In genomic region chr5:65190328-65191053, GRCh38 we compare ENCODE assay signal across 9 cellular contexts.
DNase-seq lines count a peak whose midpoint lies in the region; ATAC-seq and TF ChIP-seq lines count a peak whose summit lies in the region.
"Had no signal": no experiment of that assay in that cellular context is flagged by ENCODE, and none has a peak within 500 bp of the region (broad histone marks: within the 10 kb centered on the region; RNA-seq: fewer than 3 reads in every experiment).

No MANE protein-coding gene starts in this region.

- H3K4me1 ChIP-seq in mammary epithelial cell (ENCODE audit: insufficient read depth, low read length) (peaks cover 40% of the 10 kb centered on the region), aorta (ENCODE audit: control insufficient read depth in 1 of 2, insufficient read depth in 2 of 2, low read length in 2 of 2) (no peaks in the 10 kb centered on the region)

- peaks cover 4% of the 10 kb centered on the region for H3K36me3 Mint-ChIP-seq in endothelial cell (ENCODE audit: low read depth, unreplicated experiment)

- peak overlapping the region; percentile 44 for H3K9ac ChIP-seq in mammary epithelial cell (ENCODE audit: insufficient read depth, low read length)

- H3K4me1 Mint-ChIP-seq in endothelial cell (ENCODE audit: unreplicated experiment) = peaks cover 13% of the 10 kb centered on the region
- H3K4me1 Mint-ChIP-seq: IgD-negative memory B cell had no signal

- H2AFZ ChIP-seq in mammary epithelial cell (ENCODE audit: low read depth, low read length) = peak overlapping the region; percentile 20

- H3K9me3 ChIP-seq in mammary epithelial cell (replicated peaks; ENCODE audit: insufficient read depth, low read length) = no peaks in the 10 kb centered on the region
- no peaks in the 10 kb centered on the region for H3K9me3 ChIP-seq in aorta (ENCODE audit: control insufficient read depth, low read length)

- BruUV-seq in mammary epithelial cell (replicated peaks; lab: Mats Ljungman, UMichigan) = no TSS peak

- H3K4me3 Mint-ChIP-seq in endothelial cell (ENCODE audit: unreplicated experiment) = no peak overlapping the region
- H3K4me3 Mint-ChIP-seq: IgD-negative memory B cell had no signal

- H3K27me3 ChIP-seq in mammary epithelial cell (ENCODE audit: insufficient read depth, low read length) (no peaks in the 10 kb centered on the region), aorta (ENCODE audit: control insufficient read depth in 1 of 2, insufficient read depth in 2 of 2, low read length in 1 of 2) (no peaks in the 10 kb centered on the region)

- H3K4me2 ChIP-seq in mammary epithelial cell (ENCODE audit: insufficient read depth, low read depth, low read length) = peak overlapping the region; percentile 8

- WGBS in mammary epithelial cell (ENCODE audit: low coverage, missing lambda C conversion rate) = 17% methylated on average over 3 of the region's 3 CpGs
- 73 to 77% methylated on average over 3 of the region's 3 CpGs for WGBS in aorta, 2 donors

- intact Hi-C loops in mammary epithelial cell (cut with micrococcal nuclease) (loop anchor here (1.0 to 5.0 kb wide), 6 partner anchors 8 to 292 kb away; partner anchors contain the start of gene ADAMTS6), aorta (cut with DNase I) (loop anchor here (5.0 to 10.0 kb wide), 2 partner anchors 53 to 294 kb away; partner anchors contain the start of gene ADAMTS6 (in 1 of the 2))

- H3K36me3 ChIP-seq in mammary epithelial cell (ENCODE audit: insufficient read depth, low read length) (peaks cover 6% of the 10 kb centered on the region), aorta (ENCODE audit: control insufficient read depth in 1 of 2, insufficient read depth in 2 of 2, low read length in 1 of 2) (no peaks in the 10 kb centered on the region)

- no peak overlapping the region for H3K4me3 ChIP-seq in mammary epithelial cell (replicated peaks in 1 of 3; ENCODE audit: insufficient read depth in 1 of 3, low read depth in 2 of 3, low read length in 3 of 3)
- H3K4me3 ChIP-seq in aorta (ENCODE audit: low read length in 2 of 2) = no peak overlapping the region

- H3K27ac ChIP-seq in mammary epithelial cell (ENCODE audit: insufficient read depth, low read depth, low read length) = peak overlapping the region; percentile 94
- peak overlapping the region in 1 of 2 donors; percentile 40 for H3K27ac ChIP-seq in aorta (ENCODE audit: low read depth in 1 of 2, low read length in 2 of 2)

- no peak overlapping the region for H3K27ac Mint-ChIP-seq in endothelial cell (ENCODE audit: unreplicated experiment)
- H3K27ac Mint-ChIP-seq: IgD-negative memory B cell had no signal

- ATAC-seq in HG03159 (IDR thresholded peaks at IDR 0.05; ENCODE audit: unreplicated experiment) (peak; percentile 55), aorta (ENCODE audit: low FRiP score) (peak; percentile 48), GM18517 (IDR thresholded peaks at IDR 0.05; ENCODE audit: unreplicated experiment) (no peak)

- TF ChIP-seq CTCF in mammary epithelial cell (conservative IDR thresholded peaks at IDR 0.05 in 1 of 2, IDR thresholded peaks at IDR 0.05 in 1 of 2; ENCODE audit: extremely low read depth in 1 of 2, insufficient read depth in 1 of 2, low read depth in 1 of 2, low read length in 2 of 2) (no peak), endothelial cell (IDR thresholded peaks at IDR 0.05; ENCODE audit: unreplicated experiment) (no peak)

- in situ Hi-C loops in mammary epithelial cell (cut with MboI; ENCODE audit: low sequenced_read_pairs in 2 of 2) = no loop called here

- H3K79me2 ChIP-seq in mammary epithelial cell (ENCODE audit: insufficient read depth, low read length) = peaks cover 4% of the 10 kb centered on the region

- no peaks in the 10 kb centered on the region for H3K9me3 Mint-ChIP-seq in endothelial cell (ENCODE audit: unreplicated experiment)

- no peaks in the 10 kb centered on the region for H4K20me1 ChIP-seq in mammary epithelial cell (ENCODE audit: insufficient read depth, low read length)

- DNase-seq in stimulated activated CD4-positive, alpha-beta T cell treated with anti-CD3 and anti-CD28 coated beads, Interleukin-4, amount 100 ng/mL, for 24 hours = peak; percentile 7
- DNase-seq in stimulated activated CD4-positive, alpha-beta T cell treated with anti-CD3 and anti-CD28 coated beads, Interleukin-4, amount 100 ng/mL, for 4 hours = no peak
- peak; percentile 99 for DNase-seq in mammary epithelial cell
- DNase-seq in aorta = no peak
- DNase-seq in GDM1 (lab: John Stamatoyannopoulos, UW) = no peak
- no peak for DNase-seq in endothelial cell (ENCODE audit: low spot score)

- H3K27me3 Mint-ChIP-seq in endothelial cell (ENCODE audit: unreplicated experiment) = peaks cover 3% of the 10 kb centered on the region
- H3K27me3 Mint-ChIP-seq: IgD-negative memory B cell had no signal

- CTCF ChIA-PET in mammary epithelial cell (lab: Charles Lee; ENCODE audit: low non-redundant PET) = no interaction called here

- dilution Hi-C loops in mammary epithelial cell (cut with HindIII; ENCODE audit: low sequenced_read_pairs) = no loop called here

Comparison
In these comparisons a context has a peak if more than half of its experiments do, and no peak if none do; other contexts are left out.
1. DNase-seq: peak in stimulated activated CD4-positive, alpha-beta T cell treated with anti-CD3 and anti-CD28 coated beads, Interleukin-4, amount 100 ng/mL, for 24 hours (single experiment) and mammary epithelial cell (single experiment); none in stimulated activated CD4-positive, alpha-beta T cell treated with anti-CD3 and anti-CD28 coated beads, Interleukin-4, amount 100 ng/mL, for 4 hours (0 of 2), aorta (0 of 2), GDM1 (single experiment) and endothelial cell (single experiment).